ENCODE assay signal across 10 cellular contexts in genomic region chr18:63980027-63980426, GRCh38. TPM values are rescaled to one million over a fixed set of nuclear protein-coding genes. Genes with fewer than 3 reads are reported as not detected.
DNase-seq lines count a peak whose midpoint lies in the region; ATAC-seq and TF ChIP-seq lines count a peak whose summit lies in the region.
"Had no signal": no experiment of that assay in that cellular context is flagged by ENCODE, and none has a peak within 500 bp of the region (broad histone marks: within the 10 kb centered on the region; RNA-seq: fewer than 3 reads in every experiment).

No MANE protein-coding gene starts in this region.

- no peak overlapping the region for H3K4me3 Mint-ChIP-seq in MCF 10A (ENCODE audit: unreplicated experiment)
- H3K4me3 Mint-ChIP-seq in WTC11 = no peak overlapping the region
- H3K4me3 Mint-ChIP-seq in type B pancreatic cell = no peak overlapping the region
- H3K4me3 Mint-ChIP-seq: activated CD4-positive, alpha-beta T cell treated with anti-CD3 and anti-CD28 coated beads for 36 hours had no signal

- H3K9me3 ChIP-seq in Karpas-422 (ENCODE audit: low read length) (no peaks in the 10 kb centered on the region), mesenchymal stem cell (ENCODE audit: control insufficient read depth, low read length) (no peaks in the 10 kb centered on the region), thyroid gland (no peaks in the 10 kb centered on the region)

- DNase-seq in Karpas-422 (no peak), MCF 10A (ENCODE audit: unreplicated experiment) (no peak), mesenchymal stem cell (no peak), thyroid gland (no peak), WTC11 (ENCODE audit: low spot score) (no peak), type B pancreatic cell (ENCODE audit: extremely low spot score, unreplicated experiment) (no peak)
- DNase-seq: stimulated activated CD4-positive, alpha-beta T cell treated with anti-CD3 and anti-CD28 coated beads, Interleukin-4, amount 100 ng/mL, for 1 hour had no signal

- H2BK5ac ChIP-seq in mesenchymal stem cell (ENCODE audit: low read depth, low read length, poor library complexity, severe bottlenecking) = no peak overlapping the region

- H3K79me2 ChIP-seq in Karpas-422 (ENCODE audit: low read length) = no peaks in the 10 kb centered on the region

- H3K27me3 ChIP-seq in Karpas-422 (ENCODE audit: low read length) (no peaks in the 10 kb centered on the region), mesenchymal stem cell (ENCODE audit: control insufficient read depth in 1 of 2, insufficient read depth in 1 of 2, low read length in 2 of 2) (no peaks in the 10 kb centered on the region), thyroid gland (no peaks in the 10 kb centered on the region)
- H3K27me3 ChIP-seq: brain microvascular endothelial cell had no signal

- no peak for TF ChIP-seq POLR2A in thyroid gland (IDR thresholded peaks at IDR 0.05)

- H3K27me3 Mint-ChIP-seq in MCF 10A (ENCODE audit: insufficient read depth, unreplicated experiment) = no peaks in the 10 kb centered on the region
- peaks cover 60% of the 10 kb centered on the region for H3K27me3 Mint-ChIP-seq in WTC11 (ENCODE audit: low read depth)
- no peaks in the 10 kb centered on the region for H3K27me3 Mint-ChIP-seq in type B pancreatic cell
- H3K27me3 Mint-ChIP-seq: activated CD4-positive, alpha-beta T cell treated with anti-CD3 and anti-CD28 coated beads for 36 hours had no signal

- no peak overlapping the region for H4K8ac ChIP-seq in mesenchymal stem cell (ENCODE audit: low read length)

- H3K4me3 ChIP-seq in Karpas-422 (ENCODE audit: low read length) (no peak overlapping the region), mesenchymal stem cell (ENCODE audit: insufficient read depth in 1 of 2, low read depth in 1 of 2, low read length in 2 of 2) (peak overlapping the region in 1 of 2 experiments; percentile 80), thyroid gland (replicated peaks in 1 of 3) (no peak overlapping the region)

- H3K4me1 ChIP-seq in Karpas-422 (ENCODE audit: low read length) = peaks cover 11% of the 10 kb centered on the region
- H3K4me1 ChIP-seq in mesenchymal stem cell (ENCODE audit: control insufficient read depth, insufficient read depth, low read depth, low read length) = no peaks in the 10 kb centered on the region
- peaks cover 0 to 4% of the 10 kb centered on the region in 2 donors for H3K4me1 ChIP-seq in thyroid gland

- CTCF ChIA-PET in MCF 10A (lab: Yijun Ruan, JAX) (interaction anchor here (0.5 to 1.9 kb wide), 11 partner anchors 16 to 462 kb away, joined by 3 to 13 read pairs (median 3); no protein-coding TSS in a partner anchor), WTC11 (lab: Charles Lee) (interaction anchor here (1.5 kb wide), 1 partner anchor 16 kb away, joined by 5 read pairs; no protein-coding TSS in a partner anchor)

- TF ChIP-seq CTCF in MCF 10A (IDR thresholded peaks at IDR 0.05; ENCODE audit: unreplicated experiment) (no peak), thyroid gland (IDR thresholded peaks at IDR 0.05) (no peak), WTC11 (IDR thresholded peaks at IDR 0.05) (no peak), type B pancreatic cell (conservative IDR thresholded peaks at IDR 0.05) (no peak)

- H2BK120ac ChIP-seq in mesenchymal stem cell (ENCODE audit: low read depth, low read length) = no peak overlapping the region

- BruUV-seq in MCF 10A (replicated peaks; lab: Mats Ljungman, UMichigan) = no TSS peak

- ATAC-seq in HG03139 (IDR thresholded peaks at IDR 0.05; ENCODE audit: unreplicated experiment) = no peak
- no peak for ATAC-seq in WTC11

- POLR2A ChIA-PET in MCF 10A (lab: Yijun Ruan, JAX) (interaction anchor here (0.8 to 1.0 kb wide), 2 partner anchors 10 to 17 kb away, joined by 3 to 4 read pairs; partner anchors contain the start of gene SERPINB8), WTC11 (lab: Charles Lee) (no interaction called here)

- no peak overlapping the region for H4K91ac ChIP-seq in mesenchymal stem cell (ENCODE audit: low read length)

- intact Hi-C loops in MCF 10A (cut with micrococcal nuclease) = no loop called here
- intact Hi-C loops in thyroid gland (cut with DNase I) = no loop called here

- H3K4ac ChIP-seq in mesenchymal stem cell (ENCODE audit: low read depth in 1 of 2, low read length in 2 of 2) = peak overlapping the region in 1 of 2 experiments; percentile 80

- peaks cover 13% of the 10 kb centered on the region for H3K4me1 Mint-ChIP-seq in MCF 10A (ENCODE audit: insufficient read depth, unreplicated experiment)
- H3K4me1 Mint-ChIP-seq in WTC11 = peaks cover 8% of the 10 kb centered on the region
- peaks cover 13% of the 10 kb centered on the region for H3K4me1 Mint-ChIP-seq in type B pancreatic cell (ENCODE audit: unreplicated experiment)

- H3K23ac ChIP-seq in mesenchymal stem cell (ENCODE audit: low read length in 2 of 2) = no peak overlapping the region

- H3K18ac ChIP-seq in mesenchymal stem cell (ENCODE audit: low read depth in 1 of 2, low read length in 2 of 2) = peak overlapping the region in 1 of 2 experiments; percentile 82

- peaks cover 19% of the 10 kb centered on the region for H3K79me1 ChIP-seq in mesenchymal stem cell (replicated peaks; ENCODE audit: low read length, poor library complexity, severe bottlenecking)

- H2AFZ ChIP-seq in Karpas-422 (ENCODE audit: low read length) = peak overlapping the region; percentile 36; the same call in 1 of the 2 replicates
- no peak overlapping the region for H2AFZ ChIP-seq in mesenchymal stem cell (ENCODE audit: low read depth, low read length)

- H3K27ac ChIP-seq in Karpas-422 (ENCODE audit: low read length) = no peak overlapping the region
- H3K27ac ChIP-seq in mesenchymal stem cell (ENCODE audit: low read length, poor library complexity, severe bottlenecking) = no peak overlapping the region
- H3K27ac ChIP-seq in thyroid gland = peak overlapping the region in 2 of 3 donors; percentile 41 to 64
- H3K27ac ChIP-seq: brain microvascular endothelial cell had no signal

- H2AK5ac ChIP-seq in mesenchymal stem cell (ENCODE audit: low read length, severe bottlenecking) = no peak overlapping the region

- peak overlapping the region; percentile 46 for H3K27ac Mint-ChIP-seq in MCF 10A (ENCODE audit: low read depth, unreplicated experiment)
- no peak overlapping the region for H3K27ac Mint-ChIP-seq in WTC11
- no peak overlapping the region for H3K27ac Mint-ChIP-seq in type B pancreatic cell
- H3K27ac Mint-ChIP-seq: activated CD4-positive, alpha-beta T cell treated with anti-CD3 and anti-CD28 coated beads for 36 hours had no signal

- H2BK15ac ChIP-seq in mesenchymal stem cell (ENCODE audit: low read depth, poor library complexity, severe bottlenecking) = no peak overlapping the region

- H4K20me1 ChIP-seq in Karpas-422 (ENCODE audit: insufficient read depth, low read depth, low read length) = no peaks in the 10 kb centered on the region

- H3K9me2 ChIP-seq in Karpas-422 (replicated peaks; ENCODE audit: insufficient read depth, low read length) = no peaks in the 10 kb centered on the region

- H3K4me2 ChIP-seq in Karpas-422 (ENCODE audit: low read depth, low read length, poor library complexity, severe bottlenecking) (peak overlapping the region; percentile 36), mesenchymal stem cell (ENCODE audit: low read length, poor library complexity, severe bottlenecking) (no peak overlapping the region)

- no peak overlapping the region for H3K14ac ChIP-seq in mesenchymal stem cell (ENCODE audit: low read length in 2 of 2)

- no peaks in the 10 kb centered on the region for H3K36me3 ChIP-seq in Karpas-422 (ENCODE audit: insufficient read depth, low read length)
- H3K36me3 ChIP-seq in mesenchymal stem cell (ENCODE audit: control insufficient read depth in 1 of 2, insufficient read depth in 2 of 2, low read depth in 1 of 2, low read length in 2 of 2) = peaks cover 10 to 43% of the 10 kb centered on the region in 2 experiments
- peaks cover 8 to 14% of the 10 kb centered on the region in 2 donors for H3K36me3 ChIP-seq in thyroid gland

- H3K36me3 Mint-ChIP-seq in MCF 10A (ENCODE audit: insufficient read depth, unreplicated experiment) = peaks cover 30% of the 10 kb centered on the region
- no peaks in the 10 kb centered on the region for H3K36me3 Mint-ChIP-seq in WTC11
- no peaks in the 10 kb centered on the region for H3K36me3 Mint-ChIP-seq in type B pancreatic cell

- 87% methylated on average over 7 of the region's 7 CpGs for WGBS in mesenchymal stem cell
- 68 to 77% methylated on average over 7 of the region's 7 CpGs for whole genome bisulfite sequencing in thyroid gland, 2 donors

- H3K9ac ChIP-seq in Karpas-422 (ENCODE audit: low read length) (no peak overlapping the region), mesenchymal stem cell (ENCODE audit: low read length) (peak overlapping the region; percentile 80)

- H2BK12ac ChIP-seq in mesenchymal stem cell (ENCODE audit: low read length in 2 of 2) = peak overlapping the region in 1 of 2 experiments; percentile 83

- H3K9me3 Mint-ChIP-seq in MCF 10A (ENCODE audit: unreplicated experiment) = no peaks in the 10 kb centered on the region
- no peaks in the 10 kb centered on the region for H3K9me3 Mint-ChIP-seq in WTC11
- H3K9me3 Mint-ChIP-seq in type B pancreatic cell = no peaks in the 10 kb centered on the region

TF ChIP-seq in WTC11, 78 proteins besides CTCF, POLR2A, EP300 and RAD21 (continues in another document):
- no peak for TF ChIP-seq NR1H2 (CRISPR knock-in tag; IDR thresholded peaks at IDR 0.05)
- TF ChIP-seq OVOL2 (CRISPR knock-in tag; IDR thresholded peaks at IDR 0.05; ENCODE audit: borderline replicate concordance) = no peak
- TF ChIP-seq ETV6 (CRISPR knock-in tag; IDR thresholded peaks at IDR 0.05) = no peak
- no peak for TF ChIP-seq KAT7 (CRISPR knock-in tag; IDR thresholded peaks at IDR 0.05; ENCODE audit: borderline replicate concordance)
- TF ChIP-seq ZNF232 (CRISPR knock-in tag; IDR thresholded peaks at IDR 0.05) = no peak
- no peak for TF ChIP-seq IRF2 (CRISPR knock-in tag; IDR thresholded peaks at IDR 0.05; ENCODE audit: borderline replicate concordance, low read depth)

RNA-seq across cellular contexts. Expression of gene SERPINB8, which starts 10.1 kb away (rescaled TPM):
- total RNA-seq in Karpas-422 (2014; rRNA removed; shearing (Covaris generic); ENCODE audit: low replicate concordance) = 4.0 and 4.1 TPM in 2 replicates
- total RNA-seq in MCF 10A (2022) (54.1 and 58.0 TPM in 2 replicates), thyroid gland (1 to 10 TPM; 2.8 to 8.8 (median 5.3) TPM), WTC11 (2021) (0.46 to 0.73 TPM (median 0.57 TPM) in 3 replicates), type B pancreatic cell (ENCODE audit: low replicate concordance) (7.4 and 17.9 TPM in 2 replicates)
- 26.8 TPM for polyA plus RNA-seq in mesenchymal stem cell (2013, experiment 1 of 2)
- 28.5 TPM for polyA plus RNA-seq in mesenchymal stem cell (2013, experiment 2 of 2)

RNA-seq across cellular contexts. Expression of gene HMSD, which starts 30.9 kb away (rescaled TPM):
- not detected in 2 replicates for total RNA-seq in Karpas-422 (2014; rRNA removed; shearing (Covaris generic); ENCODE audit: low replicate concordance)
- not detected in 2 replicates for total RNA-seq in MCF 10A (2022)
- polyA plus RNA-seq in mesenchymal stem cell (2013, experiment 1 of 2) = 8.2 TPM
- polyA plus RNA-seq in mesenchymal stem cell (2013, experiment 2 of 2) = 19.3 TPM
- total RNA-seq in thyroid gland = under 1 TPM in 1 of 4 donors, not detected in 3; 0.34 TPM
- total RNA-seq in WTC11 (2021) = 3.0 to 8.1 TPM (median 6.1 TPM) in 3 replicates
- total RNA-seq in type B pancreatic cell (ENCODE audit: low replicate concordance) = 1.6 and 4.5 TPM in 2 replicates

Comparison
In these comparisons a context has a peak if more than half of its experiments do, and no peak if none do; other contexts are left out.
1. H3K27ac ChIP-seq: peak in thyroid gland (2 of 3); none in Karpas-422 (single experiment) and mesenchymal stem cell (single experiment).